1 cellular context compared by ENCODE assay signal in genomic region chr4:142315999-142316398, GRCh38.
TF ChIP-seq lines count a peak whose summit lies in the region.

No MANE protein-coding gene starts in this region.

TF ChIP-seq in neural cell, 6 proteins besides CTCF, POLR2A, EP300 and RAD21 (continued from another document):
- TF ChIP-seq REST (IDR thresholded peaks at IDR 0.05; ENCODE audit: borderline replicate concordance), result peak; percentile 74
- peak; percentile 99 for TF ChIP-seq POLR2AphosphoS5 (IDR thresholded peaks at IDR 0.05)
TF ChIP-seq in neural cell: peak in this region for 2.
